ENCODE assay signal across 11 cellular contexts in genomic region chr5:15021286-15022046, GRCh38.
DNase-seq lines count a peak whose midpoint lies in the region; ATAC-seq, FAIRE-seq and TF ChIP-seq lines count a peak whose summit lies in the region.
"Had no signal": no experiment of that assay in that cellular context is flagged by ENCODE, and none has a peak within 500 bp of the region (broad histone marks: within the 10 kb centered on the region; RNA-seq: fewer than 3 reads in every experiment).

No MANE protein-coding gene starts in this region.

- peak overlapping the region; percentile 43 for H3K4me2 ChIP-seq in osteoblast (ENCODE audit: insufficient read depth, low read length)

- no peak for ATAC-seq in GM21526 (IDR thresholded peaks at IDR 0.05; ENCODE audit: low FRiP score, unreplicated experiment)
- no peak for ATAC-seq in GM18519 (IDR thresholded peaks at IDR 0.05; ENCODE audit: low FRiP score, unreplicated experiment)
- no peak for ATAC-seq in HG03039 (IDR thresholded peaks at IDR 0.05; ENCODE audit: unreplicated experiment)
- ATAC-seq: stimulated activated effector memory CD8-positive, alpha-beta T cell treated with anti-CD3 and anti-CD28 coated beads, Interleukin-12 subunit alpha, Interleukin-12 subunit beta, amount 100 ng/mL, for 72 hours had no signal

- TF ChIP-seq CTCF in fibroblast of pulmonary artery (IDR thresholded peaks at IDR 0.05; ENCODE audit: low read length, missing control alignments) = no peak
- TF ChIP-seq CTCF in osteoblast (IDR thresholded peaks at IDR 0.05; ENCODE audit: extremely low read depth, low read depth, low read length) = no peak

- H3K27me3 ChIP-seq in osteoblast (ENCODE audit: insufficient read depth, low read length) = no peaks in the 10 kb centered on the region

- FAIRE-seq in RCC 7860 (lab: Jason Lieb, UNC) = no peak

- no peaks in the 10 kb centered on the region for H3K9me3 ChIP-seq in osteoblast (ENCODE audit: low read depth, low read length)

- H3K27ac ChIP-seq in osteoblast (ENCODE audit: low read depth, low read length) = peak overlapping the region; percentile 77

- no peaks in the 10 kb centered on the region for H3K36me3 ChIP-seq in osteoblast (ENCODE audit: insufficient read depth, low read length)

- DNase-seq in Daoy (ENCODE audit: low read depth) = peak; percentile 73
- peak; percentile 48 for DNase-seq in RCC 7860 (ENCODE audit: low spot score)
- peak; percentile 83 for DNase-seq in fibroblast of pulmonary artery (ENCODE audit: low read depth)
- peak; percentile 74 for DNase-seq in osteoblast (ENCODE audit: insufficient read length, low spot score, missing footprints)
- DNase-seq in DMS153 treated with DMSO at 0.1 percent for 48 hours (lab: John Stamatoyannopoulos, UW; ENCODE audit: unreplicated experiment) = no peak
- DNase-seq: NCI-H187; stimulated activated CD4-positive, alpha-beta T cell treated with anti-CD3 and anti-CD28 coated beads, Interleukin-15, amount 100 ng/mL, for 24 hours had no signal

- peak overlapping the region; percentile 24 for H2AFZ ChIP-seq in osteoblast (ENCODE audit: low read length)

- H3K79me2 ChIP-seq in osteoblast (ENCODE audit: insufficient read depth, low read length) = no peaks in the 10 kb centered on the region

- peaks cover 24% of the 10 kb centered on the region for H3K4me1 ChIP-seq in osteoblast (ENCODE audit: insufficient read depth, low read length)

- H3K4me3 ChIP-seq in fibroblast of pulmonary artery (replicated peaks; ENCODE audit: low read depth, low read length) (peak overlapping the region; percentile 19), osteoblast (ENCODE audit: insufficient read depth, low read length) (peak overlapping the region; percentile 18)

- no peaks in the 10 kb centered on the region for H4K20me1 ChIP-seq in osteoblast (ENCODE audit: insufficient read depth, low read length)
